8 cellular contexts compared by ENCODE assay signal in the genomic region with DNA sequence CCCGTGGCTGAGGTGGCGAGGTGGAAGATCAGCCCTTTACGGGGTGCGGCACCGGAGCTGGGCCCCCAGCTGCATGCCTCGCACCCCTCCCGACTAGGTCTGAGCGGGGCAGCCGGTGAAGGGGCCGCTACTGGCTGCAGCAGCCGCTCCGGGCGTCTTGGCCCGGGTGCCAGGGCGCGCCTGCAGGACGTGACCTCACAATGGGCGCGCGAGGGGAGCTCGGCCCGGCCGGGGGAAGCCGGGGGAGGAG. TPM values are rescaled to one million over a fixed set of nuclear protein-coding genes. Genes with fewer than 3 reads are reported as not detected.
A peak's percentile ranks its signal among the peaks of the same experiment; 100 is the strongest.
DNase-seq lines count a peak whose midpoint lies in the region; ATAC-seq and TF ChIP-seq lines count a peak whose summit lies in the region.

No MANE protein-coding gene starts in this region.

- H3K36me3 ChIP-seq in BE2C (peaks cover 14% of the 10 kb centered on the region), ovary (no peaks in the 10 kb centered on the region)

- H3K4me3 ChIP-seq in BE2C (ENCODE audit: low read depth, low read length) (peak overlapping the region; percentile 77), ovary (peak overlapping the region; percentile 93)

- no peaks in the 10 kb centered on the region for H3K27me3 ChIP-seq in BE2C
- no peaks in the 10 kb centered on the region for H3K27me3 ChIP-seq in ovary

- TF ChIP-seq POLR2A in ovary (IDR thresholded peaks at IDR 0.05), result no peak

- H3K27ac ChIP-seq in epithelial cell of prostate, result peak overlapping the region; percentile 98
- peak overlapping the region; percentile 94 to 98 for H3K27ac ChIP-seq in ovary

- TF ChIP-seq EP300 in ovary (IDR thresholded peaks at IDR 0.05), result no peak

- H3K9me3 ChIP-seq in BE2C (no peaks in the 10 kb centered on the region), ovary (no peaks in the 10 kb centered on the region)

- DNase-seq in BE2C, result no peak
- peak; percentile 34 for DNase-seq in RPMI8226
- DNase-seq in epithelial cell of prostate (ENCODE audit: low read depth, low spot score), result no peak
- no peak for DNase-seq in ovary
- DNase-seq in SIG-M5 treated with dmso at 0.1 percent for 504 hours (lab: John Stamatoyannopoulos, UW; ENCODE audit: unreplicated experiment), result no peak
- no peak for DNase-seq in SW 1271 (lab: John Stamatoyannopoulos, UW)

- intact Hi-C loops in ovary (cut with DNase I), result loop anchor here in 1 of 4 donors (10.0 kb wide), 1 partner anchor 63 kb away; the partner anchor contains the start of gene KLC1

- no peak for TF ChIP-seq CTCF in BE2C (IDR thresholded peaks at IDR 0.05; ENCODE audit: low read depth, low read length)
- no peak for TF ChIP-seq CTCF in ovary (IDR thresholded peaks at IDR 0.05)

- no peaks in the 10 kb centered on the region for H3K4me1 ChIP-seq in BE2C
- H3K4me1 ChIP-seq in ovary (ENCODE audit: insufficient read depth), result peaks cover 9% of the 10 kb centered on the region

- WGBS in ovary, 3 donors, result 0% methylated on average over 11 to 24 of the region's 24 CpGs

- ATAC-seq in GM21619 (IDR thresholded peaks at IDR 0.05; ENCODE audit: unreplicated experiment) (peak; percentile 23), GM18858 (IDR thresholded peaks at IDR 0.05; ENCODE audit: unreplicated experiment) (no peak)

RNA-seq across cellular contexts. Expression of gene BAG5, which starts 0.4 kb away (rescaled TPM):
- 54.9 TPM for polyA plus RNA-seq in BE2C (2012; ENCODE audit: insufficient read depth, insufficient read length, low read depth)
- total RNA-seq in ovary, result 10 to 100 TPM; 13.2 to 29.1 (median 24.4) TPM
- polyA plus RNA-seq in ovary, result 10 to 100 TPM in 1 of 2 donors, 1 to 10 TPM in 1; 9.8 to 26.6 TPM

RNA-seq across cellular contexts. Expression of gene COA8, which starts 0.7 kb away (rescaled TPM):
- polyA plus RNA-seq in BE2C (2012; ENCODE audit: insufficient read depth, insufficient read length, low read depth), result 43.8 TPM
- 10 to 100 TPM; 11.4 to 28.1 (median 26.6) TPM for total RNA-seq in ovary
- 10 to 100 TPM; 34.9 to 50.1 TPM for polyA plus RNA-seq in ovary

RNA-seq across cellular contexts. Expression of gene TRMT61A, which starts 33.1 kb away (rescaled TPM):
- 137 TPM for polyA plus RNA-seq in BE2C (2012; ENCODE audit: insufficient read depth, insufficient read length, low read depth)
- 10 to 100 TPM in 6 of 7 donors, 1 to 10 TPM in 1; 8.1 to 20.9 (median 14.8) TPM for total RNA-seq in ovary
- polyA plus RNA-seq in ovary, result 10 to 100 TPM in 1 of 2 donors, under 1 TPM in 1; 0.62 to 12.1 TPM

RNA-seq across cellular contexts. Expression of gene CKB, which starts 39.4 kb away (rescaled TPM):
- polyA plus RNA-seq in BE2C (2012; ENCODE audit: insufficient read depth, insufficient read length, low read depth), result 1,667 TPM
- total RNA-seq in ovary, result 100 to 1,000 TPM in 6 of 7 donors, 10 to 100 TPM in 1; 79.4 to 284 (median 140) TPM
- polyA plus RNA-seq in ovary, result 100 to 1,000 TPM in 1 of 2 donors, 10 to 100 TPM in 1; 47.5 to 134 TPM
